In the genomic region with DNA sequence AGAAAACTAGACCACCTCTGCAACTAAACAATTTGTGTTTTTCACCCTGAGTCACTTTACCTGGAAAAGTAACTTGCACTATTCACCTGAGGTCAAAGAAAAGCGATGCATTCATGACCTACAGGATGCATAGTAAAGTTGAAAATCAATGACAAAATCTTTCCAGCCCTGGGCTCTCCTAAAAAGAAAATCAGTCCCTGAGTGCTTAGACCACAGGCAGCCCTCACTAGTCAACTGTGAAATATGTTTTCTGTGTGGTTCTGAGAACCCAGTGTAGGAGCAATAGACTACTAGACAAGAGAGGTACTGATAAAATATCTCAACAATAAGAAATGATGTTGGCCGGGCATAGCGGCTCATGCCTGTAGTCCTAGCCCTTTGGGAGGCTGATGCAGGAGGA, we compare ENCODE assay signal across 16 cellular contexts.
"Had no signal": no experiment of that assay in that cellular context is flagged by ENCODE, and none has a peak within 500 bp of the region (broad histone marks: within the 10 kb centered on the region; RNA-seq: fewer than 3 reads in every experiment).

No MANE protein-coding gene starts in this region.

- ATAC-seq: effector memory CD8-positive, alpha-beta T cell; left ventricle myocardium superior; lower lobe of right lung; naive thymus-derived CD8-positive, alpha-beta T cell; sciatic nerve had no signal

- H3K27ac Mint-ChIP-seq: effector memory CD8-positive, alpha-beta T cell; naive thymus-derived CD8-positive, alpha-beta T cell; nephron progenitor cell had no signal

- H3K4me3 Mint-ChIP-seq: effector memory CD8-positive, alpha-beta T cell; naive thymus-derived CD8-positive, alpha-beta T cell; nephron progenitor cell had no signal

- H3K36me3 Mint-ChIP-seq: naive thymus-derived CD8-positive, alpha-beta T cell had no signal

- H3K4me1 Mint-ChIP-seq: naive thymus-derived CD8-positive, alpha-beta T cell had no signal

- DNase-seq: cortex of kidney; effector memory CD8-positive, alpha-beta T cell; erythroblast; left ventricle myocardium superior; lower lobe of right lung; naive thymus-derived CD8-positive, alpha-beta T cell; nephron progenitor cell; nucleus accumbens; stimulated activated CD4-positive, alpha-beta T cell treated with anti-CD3 and anti-CD28 coated beads, Interleukin-12 subunit alpha, Interleukin-12 subunit beta, amount 100 ng/mL, for 4 hours; stimulated activated CD4-positive, alpha-beta T cell treated with anti-CD3 and anti-CD28 coated beads, Interleukin-1b, Interleukin-23, amount 100 ng/mL, for 48 hours; stimulated activated CD4-positive, alpha-beta T cell treated with anti-CD3 and anti-CD28 coated beads, Interleukin-4, amount 100 ng/mL, for 1 hour; stimulated activated CD8-positive, alpha-beta memory T cell treated with anti-CD3 and anti-CD28 coated beads, Interleukin-4, amount 100 ng/mL, for 48 hours; stomach; thyroid gland; trophoblast cell had no signal
